ENCODE assay signal across 9 cellular contexts in the genomic region with DNA sequence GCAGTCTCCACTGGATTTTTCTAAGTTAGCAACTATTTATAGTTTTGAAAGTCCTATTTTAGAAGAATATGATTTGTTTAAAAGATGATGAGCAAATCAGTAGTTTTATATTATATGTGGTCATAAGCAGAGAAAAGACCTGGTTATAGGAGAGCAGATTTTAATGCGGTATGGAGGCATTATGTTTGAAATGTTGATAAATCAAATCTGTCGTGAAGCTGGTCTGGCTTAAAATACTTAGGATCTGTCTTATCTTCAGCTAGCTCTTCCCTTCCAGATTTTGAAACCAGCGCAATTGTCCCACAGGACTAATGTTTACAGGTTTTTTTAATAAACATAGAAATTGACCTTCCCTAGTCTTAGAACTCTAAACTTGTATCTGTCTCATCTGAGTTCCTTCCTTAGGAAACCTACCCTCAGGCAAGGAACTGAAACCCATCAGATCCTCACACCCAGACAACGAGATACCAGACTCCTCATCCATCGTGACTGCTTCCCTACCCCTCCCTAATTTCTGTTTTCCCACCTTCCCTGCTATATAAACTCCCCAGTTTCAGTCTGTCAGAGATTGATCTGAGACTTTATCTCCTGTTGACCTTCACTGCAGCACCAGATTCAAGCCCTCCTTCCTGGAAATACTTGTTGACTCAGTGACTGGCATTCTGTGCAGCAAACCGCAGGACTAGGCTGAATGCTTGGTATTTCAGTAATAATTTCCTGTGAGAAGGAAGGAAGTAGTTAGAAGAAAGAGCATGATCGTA. TPM values are rescaled to one million over a fixed set of nuclear protein-coding genes. Genes with fewer than 3 reads are reported as not detected.
A peak's percentile ranks its signal among the peaks of the same experiment; 100 is the strongest.
DNase-seq lines count a peak whose midpoint lies in the region; ATAC-seq, FAIRE-seq and TF ChIP-seq lines count a peak whose summit lies in the region.
"Had no signal": no experiment of that assay in that cellular context is flagged by ENCODE, and none has a peak within 500 bp of the region (broad histone marks: within the 10 kb centered on the region; RNA-seq: fewer than 3 reads in every experiment).

No MANE protein-coding gene starts in this region.

- FAIRE-seq in RCC 7860 (lab: Jason Lieb, UNC), result no peak
- FAIRE-seq: TTC549 had no signal

- peak overlapping the region; percentile 27 for H3K27ac Mint-ChIP-seq in central memory CD8-positive, alpha-beta T cell (ENCODE audit: low read depth)
- H3K27ac Mint-ChIP-seq in osteocyte (ENCODE audit: unreplicated experiment), result peak overlapping the region; percentile 10
- no peak overlapping the region for H3K27ac Mint-ChIP-seq in glutamatergic neuron (ENCODE audit: unreplicated experiment)

- peaks cover 12% of the 10 kb centered on the region for H3K4me1 Mint-ChIP-seq in central memory CD8-positive, alpha-beta T cell
- H3K4me1 Mint-ChIP-seq in osteocyte (ENCODE audit: unreplicated experiment) (peaks cover 5% of the 10 kb centered on the region), glutamatergic neuron (ENCODE audit: low read depth, unreplicated experiment) (no peaks in the 10 kb centered on the region)

- H3K9me3 Mint-ChIP-seq in central memory CD8-positive, alpha-beta T cell, result no peaks in the 10 kb centered on the region
- no peaks in the 10 kb centered on the region for H3K9me3 Mint-ChIP-seq in osteocyte (ENCODE audit: unreplicated experiment)
- H3K9me3 Mint-ChIP-seq in glutamatergic neuron (ENCODE audit: unreplicated experiment), result no peaks in the 10 kb centered on the region

- TF ChIP-seq CTCF in osteocyte (IDR thresholded peaks at IDR 0.05), result no peak
- no peak for TF ChIP-seq CTCF in glutamatergic neuron (IDR thresholded peaks at IDR 0.05; ENCODE audit: partially characterized antibody, unreplicated experiment)

- no peak overlapping the region for H3K4me3 Mint-ChIP-seq in central memory CD8-positive, alpha-beta T cell
- H3K4me3 Mint-ChIP-seq in osteocyte (ENCODE audit: unreplicated experiment) (no peak overlapping the region), glutamatergic neuron (ENCODE audit: unreplicated experiment) (no peak overlapping the region)

- no peaks in the 10 kb centered on the region for H3K27me3 Mint-ChIP-seq in central memory CD8-positive, alpha-beta T cell
- H3K27me3 Mint-ChIP-seq in osteocyte (ENCODE audit: unreplicated experiment), result no peaks in the 10 kb centered on the region
- no peaks in the 10 kb centered on the region for H3K27me3 Mint-ChIP-seq in glutamatergic neuron (ENCODE audit: unreplicated experiment)

- ATAC-seq in central memory CD8-positive, alpha-beta T cell (replicated peaks; ENCODE audit: extremely low read depth, poor library complexity, severe bottlenecking), result no peak
- no peak for ATAC-seq in HG03108 (IDR thresholded peaks at IDR 0.05; ENCODE audit: unreplicated experiment)

- DNase-seq in DMS153 (lab: John Stamatoyannopoulos, UW) (peak; percentile 28), DMS153 treated with DMSO at 0.1 percent for 48 hours (lab: John Stamatoyannopoulos, UW; ENCODE audit: unreplicated experiment) (no peak), RCC 7860 (ENCODE audit: low spot score) (peak; percentile 38), osteocyte (ENCODE audit: extremely low spot score, unreplicated experiment) (no peak), glutamatergic neuron (no peak)
- no peak for DNase-seq in central memory CD8-positive, alpha-beta T cell (ENCODE audit: low spot score in 2 of 2)
- no peak for DNase-seq in effector CD4-positive, alpha-beta T cell

- peaks cover 4% of the 10 kb centered on the region for H3K36me3 Mint-ChIP-seq in central memory CD8-positive, alpha-beta T cell (ENCODE audit: insufficient read depth)
- H3K36me3 Mint-ChIP-seq in osteocyte (ENCODE audit: unreplicated experiment), result no peaks in the 10 kb centered on the region
- no peaks in the 10 kb centered on the region for H3K36me3 Mint-ChIP-seq in glutamatergic neuron (ENCODE audit: unreplicated experiment)

RNA-seq across cellular contexts. Expression of gene CXCL17, which starts 37.8 kb away (rescaled TPM):
- total RNA-seq in osteocyte (not detected in 2 replicates), glutamatergic neuron (ENCODE audit: unreplicated experiment) (not detected)

RNA-seq across cellular contexts. Expression of gene CEACAM1, which starts 47.8 kb away (rescaled TPM):
- total RNA-seq in osteocyte, result not detected in 2 replicates
- 0.44 TPM for total RNA-seq in glutamatergic neuron (ENCODE audit: unreplicated experiment)

RNA-seq across cellular contexts. Expression of gene LIPE, which starts 53.3 kb away (rescaled TPM):
- 7.6 and 8.4 TPM in 2 replicates for total RNA-seq in osteocyte
- total RNA-seq in glutamatergic neuron (ENCODE audit: unreplicated experiment), result 39.0 TPM

Comparison
In these comparisons a context has a peak if more than half of its experiments do, and no peak if none do; other contexts are left out.
1. DNase-seq: peak in DMS153 (single experiment) and RCC 7860 (single experiment); none in DMS153 treated with DMSO at 0.1 percent for 48 hours (single experiment), central memory CD8-positive, alpha-beta T cell (0 of 2), osteocyte (single experiment), glutamatergic neuron (single experiment) and effector CD4-positive, alpha-beta T cell (single experiment).